Comparison of ENCODE assay signal across 18 cellular contexts in genomic region chr3:12622335-12622734, GRCh38. TPM values are rescaled to one million over a fixed set of nuclear protein-coding genes. Genes with fewer than 3 reads are reported as not detected.
A peak's percentile ranks its signal among the peaks of the same experiment; 100 is the strongest.
DNase-seq lines count a peak whose midpoint lies in the region; ATAC-seq and TF ChIP-seq lines count a peak whose summit lies in the region.
"Had no signal": no experiment of that assay in that cellular context is flagged by ENCODE, and none has a peak within 500 bp of the region (broad histone marks: within the 10 kb centered on the region; RNA-seq: fewer than 3 reads in every experiment).

No MANE protein-coding gene starts in this region.

- no peak overlapping the region for H2AFZ ChIP-seq in IMR-90 (replicated peaks; ENCODE audit: low read length, poor library complexity)
- H2AFZ ChIP-seq in trophoblast cell (ENCODE audit: insufficient read depth, low read length, poor library complexity) = no peak overlapping the region
- H2AFZ ChIP-seq in hepatocyte = no peak overlapping the region

- CTCF ChIA-PET in activated CD4-positive, alpha-beta T cell treated with anti-CD3 and anti-CD28 coated beads for 36 hours (lab: Charles Lee) = no interaction called here
- CTCF ChIA-PET in IMR-90 (lab: Yijun Ruan, JAX) = interaction anchor here (0.6 kb wide), 1 partner anchor 36 kb away, joined by 3 read pairs; no protein-coding TSS in a partner anchor
- CTCF ChIA-PET in activated CD8-positive, alpha-beta T cell treated with anti-CD3 and anti-CD28 coated beads, Interleukin-2, amount 10 ng/mL, durations not matched to agents 7 days and 5 days (lab: Charles Lee) = no interaction called here

- dilution Hi-C loops in IMR-90 (cut with HindIII; ENCODE audit: low sequenced_read_pairs, unreplicated experiment) = no loop called here

- H3K27me3 ChIP-seq in IMR-90 (ENCODE audit: control insufficient read depth, insufficient read depth, low read length) = no peaks in the 10 kb centered on the region
- no peaks in the 10 kb centered on the region for H3K27me3 ChIP-seq in trophoblast cell (ENCODE audit: insufficient read depth, low read length)
- H3K27me3 ChIP-seq in hepatocyte = no peaks in the 10 kb centered on the region
- H3K27me3 ChIP-seq: ascending aorta, right atrium auricular region had no signal

- H2AK5ac ChIP-seq in IMR-90 (ENCODE audit: low read depth, low read length) (no peak overlapping the region), trophoblast cell (ENCODE audit: low read length) (no peak overlapping the region)

- peaks cover 5% of the 10 kb centered on the region for H3K36me3 ChIP-seq in IMR-90 (ENCODE audit: control insufficient read depth, insufficient read depth, low read length)
- peaks cover 2% of the 10 kb centered on the region in 2 experiments for H3K36me3 ChIP-seq in trophoblast cell (ENCODE audit: control insufficient read depth in 1 of 2, insufficient read depth in 2 of 2, low read length in 2 of 2)
- H3K36me3 ChIP-seq in hepatocyte (replicated peaks; ENCODE audit: insufficient read depth, low read depth) = no peaks in the 10 kb centered on the region

- H3K27me3 Mint-ChIP-seq in activated CD4-positive, alpha-beta T cell treated with anti-CD3 and anti-CD28 coated beads for 36 hours = no peaks in the 10 kb centered on the region
- no peaks in the 10 kb centered on the region for H3K27me3 Mint-ChIP-seq in activated CD8-positive, alpha-beta T cell treated with anti-CD3 and anti-CD28 coated beads, Interleukin-2, amount 10 ng/mL, durations not matched to agents 7 days and 5 days (ENCODE audit: low read depth)
- H3K27me3 Mint-ChIP-seq: naive B cell had no signal

- no peak overlapping the region for H3K4ac ChIP-seq in IMR-90 (ENCODE audit: low read depth, low read length)
- H3K4ac ChIP-seq in trophoblast cell (ENCODE audit: low read depth, low read length) = peak overlapping the region; percentile 86

- TF ChIP-seq POLR2A in IMR-90 (IDR thresholded peaks at IDR 0.05; ENCODE audit: low read depth, low read length) = no peak

- H3K79me1 ChIP-seq in IMR-90 (ENCODE audit: low read depth in 1 of 2, low read length in 2 of 2) = peaks cover 12 to 68% of the 10 kb centered on the region in 2 experiments
- H3K79me1 ChIP-seq in trophoblast cell (ENCODE audit: low read length) = no peaks in the 10 kb centered on the region

- DNase-seq in activated CD4-positive, alpha-beta T cell treated with anti-CD3 and anti-CD28 coated beads for 36 hours = no peak
- no peak for DNase-seq in activated CD4-positive, alpha-beta T cell treated with anti-CD3 and anti-CD28 coated beads, Interleukin-2, amount 50 U/mL, for 4 hours
- no peak for DNase-seq in IMR-90
- no peak for DNase-seq in activated CD8-positive, alpha-beta T cell treated with anti-CD3 and anti-CD28 coated beads, Interleukin-2, amount 10 ng/mL, durations not matched to agents 7 days and 5 days
- DNase-seq in trophoblast cell = no peak
- no peak for DNase-seq in hepatocyte (ENCODE audit: low spot score)
- no peak for DNase-seq in activated CD4-positive, alpha-beta T cell treated with anti-CD3 and anti-CD28 coated beads for 4 hours
- no peak for DNase-seq in KBM-7
- DNase-seq: 8988T; activated CD4-positive, alpha-beta T cell treated with anti-CD3 and anti-CD28 coated beads for 48 hours; dermis blood vessel endothelial cell; naive B cell; NCI-H2107; NCI-H748 treated with DMSO at 0.1 percent for 48 hours; T-helper 2 cell had no signal

- no peak overlapping the region; the same call in 1 of the 2 replicates for H3K14ac ChIP-seq in IMR-90 (replicated peaks; ENCODE audit: low read depth, low read length)
- H3K14ac ChIP-seq in trophoblast cell (ENCODE audit: low read length) = no peak overlapping the region

- no peak overlapping the region; the same call in 1 of the 2 replicates for H3K4me2 ChIP-seq in IMR-90 (ENCODE audit: low read depth, low read length)
- no peak overlapping the region for H3K4me2 ChIP-seq in trophoblast cell (ENCODE audit: low read length)
- no peak overlapping the region for H3K4me2 ChIP-seq in hepatocyte

- H3K9me3 ChIP-seq in IMR-90 (ENCODE audit: control insufficient read depth, insufficient read depth, low read length) = no peaks in the 10 kb centered on the region
- no peaks in the 10 kb centered on the region for H3K9me3 ChIP-seq in trophoblast cell (ENCODE audit: insufficient read depth, low read depth, low read length)
- H3K9me3 ChIP-seq in hepatocyte (ENCODE audit: low read depth) = no peaks in the 10 kb centered on the region
- H3K9me3 ChIP-seq: ascending aorta, right atrium auricular region had no signal

- WGBS in IMR-90 (ENCODE audit: extremely low coverage in 2 of 2, insufficient read length in 1 of 2), 2 experiments = 83% methylated on average over 4 of the region's 4 CpGs; no CpG with 5 or more reads in 1 of the 2 experiments
- WGBS in trophoblast cell (ENCODE audit: extremely low coverage, insufficient coverage, insufficient read length) = no CpG with 5 or more reads among the region's 4 CpGs
- WGBS in hepatocyte (ENCODE audit: low lambda C conversion rate, missing lambda C conversion rate) = 76% methylated on average over 4 of the region's 4 CpGs

- H3K9me1 ChIP-seq in IMR-90 (ENCODE audit: insufficient read depth, low read length) = peaks cover 13% of the 10 kb centered on the region

- no peak overlapping the region for H4K5ac ChIP-seq in IMR-90 (ENCODE audit: low read depth, low read length)

- no peak overlapping the region for H3K4me3 Mint-ChIP-seq in activated CD4-positive, alpha-beta T cell treated with anti-CD3 and anti-CD28 coated beads for 36 hours
- no peak overlapping the region for H3K4me3 Mint-ChIP-seq in activated CD8-positive, alpha-beta T cell treated with anti-CD3 and anti-CD28 coated beads, Interleukin-2, amount 10 ng/mL, durations not matched to agents 7 days and 5 days
- H3K4me3 Mint-ChIP-seq: naive B cell had no signal

- H4K12ac ChIP-seq in trophoblast cell (ENCODE audit: low read depth, low read length) = no peak overlapping the region

- H4K91ac ChIP-seq in IMR-90 (ENCODE audit: insufficient read depth, low read depth, low read length) = no peak overlapping the region
- no peak overlapping the region for H4K91ac ChIP-seq in trophoblast cell (ENCODE audit: low read depth, low read length)

- H4K8ac ChIP-seq in IMR-90 (ENCODE audit: low read depth in 2 of 2, low read length in 2 of 2) = no peak overlapping the region
- no peak overlapping the region for H4K8ac ChIP-seq in trophoblast cell (ENCODE audit: low read depth, low read length)

- H2BK12ac ChIP-seq in trophoblast cell (ENCODE audit: low read length) = no peak overlapping the region

- peaks cover 12% of the 10 kb centered on the region for H3K4me1 ChIP-seq in IMR-90 (ENCODE audit: control insufficient read depth, insufficient read depth, low read length)
- peaks cover 0 to 2% of the 10 kb centered on the region in 2 experiments for H3K4me1 ChIP-seq in trophoblast cell (ENCODE audit: control insufficient read depth in 1 of 2, insufficient read depth in 2 of 2, low read length in 2 of 2)
- H3K4me1 ChIP-seq in hepatocyte (ENCODE audit: insufficient read depth) = peaks cover 9% of the 10 kb centered on the region

- no peak overlapping the region for H2BK15ac ChIP-seq in IMR-90 (ENCODE audit: low read depth, low read length)

- H3K9me2 ChIP-seq in hepatocyte (replicated peaks; ENCODE audit: insufficient read depth) = no peaks in the 10 kb centered on the region

- intact Hi-C loops in activated CD4-positive, alpha-beta T cell treated with anti-CD3 and anti-CD28 coated beads for 36 hours (cut with DNase I, micrococcal nuclease) = no loop called here
- intact Hi-C loops in IMR-90 (cut with micrococcal nuclease) = no loop called here

- peak overlapping the region; percentile 35 for H3K27ac Mint-ChIP-seq in activated CD4-positive, alpha-beta T cell treated with anti-CD3 and anti-CD28 coated beads for 36 hours
- peak overlapping the region; percentile 21 for H3K27ac Mint-ChIP-seq in activated CD8-positive, alpha-beta T cell treated with anti-CD3 and anti-CD28 coated beads, Interleukin-2, amount 10 ng/mL, durations not matched to agents 7 days and 5 days

- H2BK120ac ChIP-seq in IMR-90 (ENCODE audit: low read depth, low read length) = no peak overlapping the region
- no peak overlapping the region for H2BK120ac ChIP-seq in trophoblast cell (ENCODE audit: insufficient read depth, low read length, poor library complexity)

- BruUV-seq in IMR-90 (replicated peaks; lab: Mats Ljungman, UMichigan) = no TSS peak

- H3K36me3 Mint-ChIP-seq in activated CD4-positive, alpha-beta T cell treated with anti-CD3 and anti-CD28 coated beads for 36 hours (ENCODE audit: low read depth) = peaks cover 4% of the 10 kb centered on the region
- no peaks in the 10 kb centered on the region for H3K36me3 Mint-ChIP-seq in activated CD8-positive, alpha-beta T cell treated with anti-CD3 and anti-CD28 coated beads, Interleukin-2, amount 10 ng/mL, durations not matched to agents 7 days and 5 days (ENCODE audit: low read depth)

- no peak overlapping the region for H3K9ac ChIP-seq in IMR-90 (ENCODE audit: low read depth, low read length)
- no peak overlapping the region for H3K9ac ChIP-seq in trophoblast cell (ENCODE audit: low read length)

- POLR2A ChIA-PET in activated CD4-positive, alpha-beta T cell treated with anti-CD3 and anti-CD28 coated beads for 36 hours (lab: Charles Lee) = no interaction called here
- POLR2A ChIA-PET in IMR-90 (lab: Charles Lee; ENCODE audit: unreplicated experiment) = no interaction called here
- POLR2A ChIA-PET in activated CD8-positive, alpha-beta T cell treated with anti-CD3 and anti-CD28 coated beads, Interleukin-2, amount 10 ng/mL, durations not matched to agents 7 days and 5 days (lab: Charles Lee) = no interaction called here

- H4K20me1 ChIP-seq in IMR-90 (ENCODE audit: insufficient read depth, low read length) (peaks cover 79% of the 10 kb centered on the region), hepatocyte (ENCODE audit: insufficient read depth, poor library complexity, severe bottlenecking) (peaks cover 90% of the 10 kb centered on the region)

- H3K79me2 ChIP-seq in trophoblast cell (ENCODE audit: control insufficient read depth, insufficient read depth, low read length, poor library complexity) (peaks cover 2% of the 10 kb centered on the region), hepatocyte (peaks cover 99% of the 10 kb centered on the region)

- no peak for ATAC-seq in activated CD4-positive, alpha-beta T cell treated with anti-CD3 and anti-CD28 coated beads for 36 hours
- no peak for ATAC-seq in IMR-90 (ENCODE audit: low read depth)
- ATAC-seq in activated CD8-positive, alpha-beta T cell treated with anti-CD3 and anti-CD28 coated beads, Interleukin-2, amount 10 ng/mL, durations not matched to agents 7 days and 5 days = no peak

- H3K9me3 Mint-ChIP-seq in activated CD4-positive, alpha-beta T cell treated with anti-CD3 and anti-CD28 coated beads for 36 hours (ENCODE audit: low read depth) = no peaks in the 10 kb centered on the region
- no peaks in the 10 kb centered on the region for H3K9me3 Mint-ChIP-seq in activated CD8-positive, alpha-beta T cell treated with anti-CD3 and anti-CD28 coated beads, Interleukin-2, amount 10 ng/mL, durations not matched to agents 7 days and 5 days (ENCODE audit: insufficient read depth)
- H3K9me3 Mint-ChIP-seq: naive B cell had no signal

- H3K23ac ChIP-seq in IMR-90 (ENCODE audit: low read depth, low read length) (peak overlapping the region; percentile 4), trophoblast cell (ENCODE audit: low read length) (no peak overlapping the region)

- TF ChIP-seq CTCF in IMR-90 (conservative IDR thresholded peaks at IDR 0.05; ENCODE audit: low read depth, low read length) (no peak), hepatocyte (IDR thresholded peaks at IDR 0.05; ENCODE audit: poor library complexity) (no peak)

- H3K4me3 ChIP-seq in IMR-90 (ENCODE audit: insufficient read depth, low read depth, low read length) (no peak overlapping the region), trophoblast cell (ENCODE audit: low read depth, low read length) (no peak overlapping the region), hepatocyte (no peak overlapping the region)
- H3K4me3 ChIP-seq: ascending aorta, right atrium auricular region had no signal

- H2AK9ac ChIP-seq in IMR-90 (replicated peaks; ENCODE audit: low read depth, low read length, poor library complexity) = no peak overlapping the region

- no peak overlapping the region for H3K56ac ChIP-seq in IMR-90 (ENCODE audit: extremely low read depth, insufficient read depth, low read length)

- no peak overlapping the region for H2BK5ac ChIP-seq in IMR-90 (ENCODE audit: low read depth, low read length, poor library complexity, severe bottlenecking)
- no peak overlapping the region for H2BK5ac ChIP-seq in trophoblast cell (ENCODE audit: low read depth, low read length, poor library complexity)

- H3K18ac ChIP-seq in IMR-90 (ENCODE audit: low read depth, low read length) (no peak overlapping the region), trophoblast cell (ENCODE audit: low read length) (no peak overlapping the region)

- no peak for TF ChIP-seq RAD21 in IMR-90 (IDR thresholded peaks at IDR 0.05; ENCODE audit: low read length)

- in situ Hi-C loops in IMR-90 (cut with MboI; ENCODE audit: low sequenced_read_pairs) (no loop called here), KBM-7 (cut with MboI; ENCODE audit: low pct_unique_long_range_greater_than_20kb, low sequenced_read_pairs) (no loop called here)

- H2BK20ac ChIP-seq in IMR-90 (ENCODE audit: low read depth, low read length) = no peak overlapping the region

- H3K27ac ChIP-seq in IMR-90 (ENCODE audit: insufficient read depth, low read length) (no peak overlapping the region), trophoblast cell (ENCODE audit: low read depth, low read length) (no peak overlapping the region), hepatocyte (no peak overlapping the region)
- H3K27ac ChIP-seq: C4-2B had no signal

- peaks cover 46% of the 10 kb centered on the region for H3K4me1 Mint-ChIP-seq in activated CD4-positive, alpha-beta T cell treated with anti-CD3 and anti-CD28 coated beads for 36 hours
- peaks cover 34% of the 10 kb centered on the region for H3K4me1 Mint-ChIP-seq in activated CD8-positive, alpha-beta T cell treated with anti-CD3 and anti-CD28 coated beads, Interleukin-2, amount 10 ng/mL, durations not matched to agents 7 days and 5 days (ENCODE audit: low read depth)

RNA-seq across cellular contexts. Expression of gene RAF1, which starts 41.6 kb away (rescaled TPM):
- total RNA-seq in activated CD4-positive, alpha-beta T cell treated with anti-CD3 and anti-CD28 coated beads for 36 hours = 10 to 100 TPM; 66.8 to 74.7 TPM
- total RNA-seq in IMR-90 (2012; rRNA removed) = 128 and 151 TPM in 2 replicates
- 101 and 115 TPM in 2 replicates for polyA plus RNA-seq in IMR-90 (2012; rRNA removed)
- polyA plus RNA-seq in IMR-90 (2012; cell fraction: cytosol; rRNA removed) = 38.5 and 44.5 TPM in 2 replicates
- polyA plus RNA-seq in IMR-90 (2012; cell fraction: nucleus; rRNA removed; ENCODE audit: low replicate concordance) = 102 and 261 TPM in 2 replicates
- 10 to 100 TPM; 86.5 to 91.6 TPM for total RNA-seq in activated CD8-positive, alpha-beta T cell treated with anti-CD3 and anti-CD28 coated beads, Interleukin-2, amount 10 ng/mL, durations not matched to agents 7 days and 5 days
- 56.2 and 59.5 TPM in 2 replicates for polyA plus RNA-seq in trophoblast cell (2013)
- 114 and 118 TPM in 2 replicates for total RNA-seq in hepatocyte
- 78.0 and 79.8 TPM in 2 replicates for polyA plus RNA-seq in hepatocyte
